ENCODE assay signal across 8 cellular contexts in genomic region chr4:103019319-103020124, GRCh38. TPM values are rescaled to one million over a fixed set of nuclear protein-coding genes. Genes with fewer than 3 reads are reported as not detected.
DNase-seq lines count a peak whose midpoint lies in the region; ATAC-seq, FAIRE-seq and TF ChIP-seq lines count a peak whose summit lies in the region.

Gene SLC9B1 (minus strand): TSS chr4:103019705. CDS start chr4:102991711, 27,994 bp downstream.

- peak within 1 kb of the TSS; percentile 99 for H3K27ac Mint-ChIP-seq in activated T-cell treated with anti-CD3 and anti-CD28 coated beads, Interleukin-2, amount 50 U/mL, for 72 hours
- peak within 1 kb of the TSS; percentile 94 for H3K27ac Mint-ChIP-seq in stimulated activated memory B cell treated with anti-CD40 and anti-IgM and Interleukin-4, amounts not matched to agents 10 μg/mL and 1 μg/mL and 100 μg/mL, for 72 hours

- H3K36me3 Mint-ChIP-seq in activated T-cell treated with anti-CD3 and anti-CD28 coated beads, Interleukin-2, amount 50 U/mL, for 72 hours (ENCODE audit: insufficient read depth in 2 of 2) = peaks cover 0 to 1% of the 10 kb centered on the region in 2 donors
- H3K36me3 Mint-ChIP-seq in stimulated activated memory B cell treated with anti-CD40 and anti-IgM and Interleukin-4, amounts not matched to agents 10 μg/mL and 1 μg/mL and 100 μg/mL, for 72 hours = peaks cover 12% of the 10 kb centered on the region

- TF ChIP-seq EP300 in esophagus muscularis mucosa (IDR thresholded peaks at IDR 0.05) = peak; percentile 69

- peak within 1 kb of the TSS; percentile 92 to 94 for H3K4me3 Mint-ChIP-seq in activated T-cell treated with anti-CD3 and anti-CD28 coated beads, Interleukin-2, amount 50 U/mL, for 72 hours
- peak within 1 kb of the TSS; percentile 84 for H3K4me3 Mint-ChIP-seq in stimulated activated memory B cell treated with anti-CD40 and anti-IgM and Interleukin-4, amounts not matched to agents 10 μg/mL and 1 μg/mL and 100 μg/mL, for 72 hours

- H3K9me3 ChIP-seq in PC-9 (ENCODE audit: insufficient read depth, low read depth) (no peaks in the 10 kb centered on the region), esophagus muscularis mucosa (no peaks in the 10 kb centered on the region)

- peak within 1 kb of the TSS; percentile 97 for H3K4me2 ChIP-seq in PC-9

- BruUV-seq in PC-9 (replicated peaks; lab: Mats Ljungman, UMichigan) = TSS peak; percentile 98

- no peak for TF ChIP-seq POLR2A in esophagus muscularis mucosa (IDR thresholded peaks at IDR 0.05; ENCODE audit: low read depth)

- POLR2A ChIA-PET in PC-9 (lab: Charles Lee; ENCODE audit: unreplicated experiment) = interaction anchor here (0.7 kb wide), 1 partner anchor 192 kb away, joined by 3 read pairs; the partner anchor contains the start of gene UBE2D3

- H3K27ac ChIP-seq in PC-9 = peak within 1 kb of the TSS; percentile 86
- H3K27ac ChIP-seq in esophagus muscularis mucosa (replicated peaks in 1 of 4) = peak within 1 kb of the TSS; percentile 89 to 90 (median 90)

- peak; percentile 31 for DNase-seq in D721Med (ENCODE audit: insufficient read length, low spot score)
- DNase-seq in HUDEP-2 (lab: John Stamatoyannopoulos, UW; ENCODE audit: unreplicated experiment in 76 of 76) = peak; percentile 24 to 96 (median 92)
- peak; percentile 85 to 92 for DNase-seq in PC-9
- peak; percentile 95 to 97 for DNase-seq in activated T-cell treated with anti-CD3 and anti-CD28 coated beads, Interleukin-2, amount 50 U/mL, for 72 hours
- peak; percentile 97 for DNase-seq in esophagus muscularis mucosa (ENCODE audit: extremely low spot score)
- peak; percentile 95 for DNase-seq in myocyte (ENCODE audit: low read depth)

- H3K9me2 ChIP-seq in PC-9 (ENCODE audit: insufficient read depth) = no peaks in the 10 kb centered on the region

- no peaks in the 10 kb centered on the region for H4K20me1 ChIP-seq in PC-9 (ENCODE audit: insufficient read depth)

- no peaks in the 10 kb centered on the region for H3K79me2 ChIP-seq in PC-9 (ENCODE audit: low read depth)

- peak within 1 kb of the TSS; percentile 73 for H3K4me3 ChIP-seq in PC-9
- H3K4me3 ChIP-seq in esophagus muscularis mucosa = peak within 1 kb of the TSS; percentile 53 to 63 (median 56)

- H3K27me3 Mint-ChIP-seq in activated T-cell treated with anti-CD3 and anti-CD28 coated beads, Interleukin-2, amount 50 U/mL, for 72 hours (ENCODE audit: low read depth) = no peaks in the 10 kb centered on the region
- H3K27me3 Mint-ChIP-seq in stimulated activated memory B cell treated with anti-CD40 and anti-IgM and Interleukin-4, amounts not matched to agents 10 μg/mL and 1 μg/mL and 100 μg/mL, for 72 hours = no peaks in the 10 kb centered on the region

- CTCF ChIA-PET in PC-9 (lab: Charles Lee) = interaction anchor here (0.6 kb wide), 1 partner anchor 192 kb away, joined by 3 read pairs; the partner anchor contains the start of gene UBE2D3

- H3K4me1 ChIP-seq in PC-9 (replicated peaks; ENCODE audit: insufficient read depth) (peaks cover 10% of the 10 kb centered on the region; the same call in 1 of the 2 replicates), esophagus muscularis mucosa (peaks cover 7 to 18% (median 14%) of the 10 kb centered on the region in 4 donors)

- TF ChIP-seq CTCF in D721Med (IDR thresholded peaks at IDR 0.05; ENCODE audit: insufficient read depth, missing control alignments) (no peak), PC-9 (conservative IDR thresholded peaks at IDR 0.05) (no peak), esophagus muscularis mucosa (IDR thresholded peaks at IDR 0.05) (no peak)

- WGBS in esophagus muscularis mucosa = 5% methylated on average over 22 of the region's 46 CpGs

- peak within 1 kb of the TSS; percentile 99 for H2AFZ ChIP-seq in PC-9

- H3K9me3 Mint-ChIP-seq in activated T-cell treated with anti-CD3 and anti-CD28 coated beads, Interleukin-2, amount 50 U/mL, for 72 hours = no peaks in the 10 kb centered on the region
- no peaks in the 10 kb centered on the region for H3K9me3 Mint-ChIP-seq in stimulated activated memory B cell treated with anti-CD40 and anti-IgM and Interleukin-4, amounts not matched to agents 10 μg/mL and 1 μg/mL and 100 μg/mL, for 72 hours

- H3K27me3 ChIP-seq in PC-9 (ENCODE audit: insufficient read depth, low read depth) (no peaks in the 10 kb centered on the region), esophagus muscularis mucosa (no peaks in the 10 kb centered on the region)

- H3K4me1 Mint-ChIP-seq in activated T-cell treated with anti-CD3 and anti-CD28 coated beads, Interleukin-2, amount 50 U/mL, for 72 hours (ENCODE audit: low read depth) = peaks cover 20% of the 10 kb centered on the region
- H3K4me1 Mint-ChIP-seq in stimulated activated memory B cell treated with anti-CD40 and anti-IgM and Interleukin-4, amounts not matched to agents 10 μg/mL and 1 μg/mL and 100 μg/mL, for 72 hours = peaks cover 15% of the 10 kb centered on the region

- H3K36me3 ChIP-seq in PC-9 (ENCODE audit: low read depth) = no peaks in the 10 kb centered on the region
- H3K36me3 ChIP-seq in esophagus muscularis mucosa = no peaks in the 10 kb centered on the region

- FAIRE-seq in D721Med (lab: Jason Lieb, UNC) = no peak

- peaks cover 10% of the 10 kb centered on the region for H3F3A ChIP-seq in PC-9 (ENCODE audit: insufficient read depth, low read depth)

- intact Hi-C loops in PC-9 (cut with micrococcal nuclease; ENCODE audit: unreplicated experiment) = loop anchor here (2.0 to 10.0 kb wide), 4 partner anchors 78 to 675 kb away; partner anchors contain the start of genes BDH2, NFKB1, SLC39A8 and UBE2D3
- intact Hi-C loops in esophagus muscularis mucosa (cut with DNase I) = loop anchor here (2.0 kb wide), 3 partner anchors 79 to 193 kb away; partner anchors contain the start of genes BDH2, CISD2 and UBE2D3

- peak; percentile 98 for ATAC-seq in GM21390 (IDR thresholded peaks at IDR 0.05; ENCODE audit: unreplicated experiment)
- peak; percentile 99 for ATAC-seq in activated T-cell treated with anti-CD3 and anti-CD28 coated beads, Interleukin-2, amount 50 U/mL, for 72 hours (replicated peaks in 1 of 2)
- ATAC-seq in stimulated activated memory B cell treated with anti-CD40 and anti-IgM and Interleukin-4, amounts not matched to agents 10 μg/mL and 1 μg/mL and 100 μg/mL, for 72 hours = peak; percentile 100

RNA-seq across cellular contexts. Expression of gene SLC9B1, which starts in this region (rescaled TPM):
- total RNA-seq in PC-9 (2021) (0.60 TPM in 1 of 2 replicates, not detected in the other), esophagus muscularis mucosa (1 to 10 TPM in 1 of 4 donors, under 1 TPM in 2, not detected in 1; 0.29 to 1.3 (median 0.99) TPM), myocyte (1.1 and 2.4 TPM in 2 replicates)
- total RNA-seq in activated T-cell treated with anti-CD3 and anti-CD28 coated beads, Interleukin-2, amount 50 U/mL, for 72 hours = 1 to 10 TPM; 2.5 to 3.4 TPM
- 0.42 TPM for polyA plus RNA-seq in myocyte (2012)

Comparison
In these comparisons a context has a peak if more than half of its experiments do, and no peak if none do; other contexts are left out.
1. Peak in every context shown above with its lines: DNase-seq, ATAC-seq, H3K4me3 ChIP-seq and H3K27ac ChIP-seq.
2. Peak in DNase-seq, H3K4me3 ChIP-seq, H3K27ac ChIP-seq and H3K4me2 ChIP-seq in PC-9; RNA of the gene not detected or under 1 TPM.
3. DNase-seq: peak in every context shown above with its lines; median percentile 97 in esophagus muscularis mucosa; 96 in activated T-cell treated with anti-CD3 and anti-CD28 coated beads, Interleukin-2, amount 50 U/mL, for 72 hours; 95 in myocyte; 92 in HUDEP-2; 88 in PC-9; 31 in D721Med.